28 cellular contexts compared by ENCODE assay signal in the genomic region with DNA sequence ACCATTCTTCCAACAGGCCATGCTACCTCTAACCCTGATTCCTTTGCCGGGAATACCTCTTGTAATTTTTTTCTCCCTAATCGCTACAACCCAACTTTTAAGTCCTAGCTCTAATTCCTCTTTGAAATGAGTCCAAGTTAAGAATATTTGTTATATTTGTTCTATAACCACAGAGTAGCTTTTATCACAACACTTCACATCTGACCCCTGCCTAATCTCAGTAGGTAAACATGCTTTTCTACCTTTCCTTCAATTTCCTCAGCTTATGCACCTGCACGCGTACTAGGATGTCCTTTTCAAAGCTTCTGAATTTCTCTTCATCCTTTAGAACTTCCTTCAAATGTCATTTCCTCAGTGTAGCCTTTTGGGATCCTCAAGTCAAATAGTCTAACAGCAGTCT.
"Had no signal": no experiment of that assay in that cellular context is flagged by ENCODE, and none has a peak within 500 bp of the region (broad histone marks: within the 10 kb centered on the region; RNA-seq: fewer than 3 reads in every experiment).

No MANE protein-coding gene starts in this region.

- H3K79me2 ChIP-seq: parathyroid adenoma had no signal

- H3K4me3 ChIP-seq: ovary, psoas muscle, right lobe of liver, sigmoid colon, stomach, thoracic aorta, thyroid gland, tibial nerve, upper lobe of left lung, uterus had no signal

- H3K27ac ChIP-seq: ovary, parathyroid adenoma, psoas muscle, right lobe of liver, sigmoid colon, stomach, thoracic aorta, thyroid gland, tibial nerve, upper lobe of left lung, uterus had no signal

- DNase-seq: naive thymus-derived CD8-positive, alpha-beta T cell; nephron progenitor cell; occipital lobe; ovary; posterior cingulate gyrus; psoas muscle; right cardiac atrium; right lobe of liver; sigmoid colon; small intestine; stimulated activated CD4-positive, alpha-beta T cell treated with anti-CD3 and anti-CD28 coated beads, Interleukin-15, amount 100 ng/mL, for 24 hours; stimulated activated CD4-positive, alpha-beta T cell treated with anti-CD3 and anti-CD28 coated beads, Interleukin-2, amount 100 ng/mL, for 24 hours; stimulated activated CD4-positive, alpha-beta T cell treated with anti-CD3 and anti-CD28 coated beads, Interleukin-2, amount 100 ng/mL, for 48 hours; stimulated activated CD4-positive, alpha-beta T cell treated with anti-CD3 and anti-CD28 coated beads, Interleukin-4, amount 100 ng/mL, for 24 hours; stimulated activated naive B cell treated with anti-CD40 and anti-IgM and Interleukin-4, amounts not matched to agents 10 μg/mL and 1 μg/mL and 100 μg/mL, for 72 hours; stimulated activated naive CD4-positive, alpha-beta T cell treated with Interleukin-2 at 50 U/mL for 16 hours; stomach; thyroid gland; upper lobe of left lung; uterus had no signal

- H3K27me3 Mint-ChIP-seq: naive thymus-derived CD8-positive, alpha-beta T cell; natural killer cell treated with Interleukin-12 subunit alpha and Interleukin-12 subunit beta and Interleukin-15 and Interleukin-18, amount 100 ng/mL, for 72 hours; progenitor cell of endocrine pancreas; stimulated activated naive B cell treated with anti-CD40 and anti-IgM and Interleukin-4, amounts not matched to agents 10 μg/mL and 1 μg/mL and 100 μg/mL, for 72 hours; stimulated activated naive CD8-positive, alpha-beta T cell treated with anti-CD3 and anti-CD28 coated beads, Interleukin-15, Interleukin-2, amounts not matched to agents 100 ng/mL and 50 ng/mL, for 24 hours had no signal

- H3K36me3 ChIP-seq: ovary, right lobe of liver, sigmoid colon, stomach, thoracic aorta, thyroid gland, tibial nerve, upper lobe of left lung, uterus had no signal

- H3K27ac Mint-ChIP-seq: naive thymus-derived CD8-positive, alpha-beta T cell; natural killer cell treated with Interleukin-12 subunit alpha and Interleukin-12 subunit beta and Interleukin-15 and Interleukin-18, amount 100 ng/mL, for 72 hours; nephron progenitor cell; progenitor cell of endocrine pancreas; stimulated activated effector memory CD8-positive, alpha-beta T cell treated with anti-CD3 and anti-CD28 coated beads, Interleukin-12 subunit alpha, Interleukin-12 subunit beta, amount 100 ng/mL, for 72 hours; stimulated activated naive B cell treated with anti-CD40 and anti-IgM and Interleukin-4, amounts not matched to agents 10 μg/mL and 1 μg/mL and 100 μg/mL, for 72 hours; stimulated activated naive CD8-positive, alpha-beta T cell treated with anti-CD3 and anti-CD28 coated beads, Interleukin-15, Interleukin-2, amounts not matched to agents 100 ng/mL and 50 ng/mL, for 24 hours had no signal

- H3K4me1 ChIP-seq: parathyroid adenoma, psoas muscle, right lobe of liver, thyroid gland, tibial nerve, uterus had no signal

- H3K9me3 ChIP-seq: ovary, psoas muscle, right lobe of liver, sigmoid colon, stomach, thoracic aorta, thyroid gland, tibial nerve, upper lobe of left lung, uterus had no signal

- FAIRE-seq: small intestine had no signal

- ATAC-seq: naive thymus-derived CD8-positive, alpha-beta T cell; natural killer cell treated with Interleukin-12 subunit alpha and Interleukin-12 subunit beta and Interleukin-15 and Interleukin-18, amount 100 ng/mL, for 72 hours; psoas muscle; right cardiac atrium; right lobe of liver; stimulated activated effector memory CD8-positive, alpha-beta T cell treated with anti-CD3 and anti-CD28 coated beads, Interleukin-12 subunit alpha, Interleukin-12 subunit beta, amount 100 ng/mL, for 72 hours; stimulated activated naive B cell treated with anti-CD40 and anti-IgM and Interleukin-4, amounts not matched to agents 10 μg/mL and 1 μg/mL and 100 μg/mL, for 72 hours had no signal

- H3K4me3 Mint-ChIP-seq: naive thymus-derived CD8-positive, alpha-beta T cell; natural killer cell treated with Interleukin-12 subunit alpha and Interleukin-12 subunit beta and Interleukin-15 and Interleukin-18, amount 100 ng/mL, for 72 hours; nephron progenitor cell; neural crest cell; stimulated activated effector memory CD8-positive, alpha-beta T cell treated with anti-CD3 and anti-CD28 coated beads, Interleukin-12 subunit alpha, Interleukin-12 subunit beta, amount 100 ng/mL, for 72 hours; stimulated activated naive B cell treated with anti-CD40 and anti-IgM and Interleukin-4, amounts not matched to agents 10 μg/mL and 1 μg/mL and 100 μg/mL, for 72 hours; stimulated activated naive CD8-positive, alpha-beta T cell treated with anti-CD3 and anti-CD28 coated beads, Interleukin-15, Interleukin-2, amounts not matched to agents 100 ng/mL and 50 ng/mL, for 24 hours had no signal

- H2AFZ ChIP-seq: parathyroid adenoma had no signal

- H3K4me1 Mint-ChIP-seq: naive thymus-derived CD8-positive, alpha-beta T cell; stimulated activated effector memory CD8-positive, alpha-beta T cell treated with anti-CD3 and anti-CD28 coated beads, Interleukin-12 subunit alpha, Interleukin-12 subunit beta, amount 100 ng/mL, for 72 hours; stimulated activated naive B cell treated with anti-CD40 and anti-IgM and Interleukin-4, amounts not matched to agents 10 μg/mL and 1 μg/mL and 100 μg/mL, for 72 hours had no signal

- H3K9ac ChIP-seq: parathyroid adenoma had no signal

- H3K27me3 ChIP-seq: ovary, right lobe of liver, sigmoid colon, stomach, thyroid gland, tibial nerve, upper lobe of left lung, uterus had no signal

- H3K36me3 Mint-ChIP-seq: stimulated activated effector memory CD8-positive, alpha-beta T cell treated with anti-CD3 and anti-CD28 coated beads, Interleukin-12 subunit alpha, Interleukin-12 subunit beta, amount 100 ng/mL, for 72 hours; stimulated activated naive B cell treated with anti-CD40 and anti-IgM and Interleukin-4, amounts not matched to agents 10 μg/mL and 1 μg/mL and 100 μg/mL, for 72 hours had no signal
